ENCODE assay signal across 8 cellular contexts in the genomic region with DNA sequence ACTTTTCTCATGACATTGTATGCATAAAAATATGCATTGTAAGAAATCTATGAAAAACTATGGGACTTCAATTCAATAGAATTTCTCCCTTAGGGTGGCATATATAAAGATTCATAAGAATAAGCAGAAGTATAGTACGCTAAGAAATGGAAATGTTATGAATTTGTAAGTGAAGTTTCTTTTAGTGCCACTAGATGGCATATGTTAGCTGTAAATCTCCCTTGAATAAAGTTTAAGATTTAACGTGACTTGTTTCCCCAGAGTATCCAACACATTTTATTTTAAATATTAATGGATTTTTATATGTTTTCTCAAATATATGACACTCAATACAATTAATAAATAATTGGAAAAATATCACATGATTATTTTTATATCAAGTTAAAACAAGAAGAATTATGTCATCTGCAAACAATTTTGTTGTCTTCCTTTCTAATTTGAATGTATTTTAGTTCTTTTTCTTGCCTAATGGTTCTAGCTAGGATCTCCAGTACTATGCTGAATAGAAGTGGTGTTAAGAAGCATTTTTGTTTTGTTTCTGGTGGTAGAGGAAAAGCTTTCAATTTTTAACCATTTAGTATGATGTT.
DNase-seq lines count a peak whose midpoint lies in the region; ATAC-seq, FAIRE-seq and TF ChIP-seq lines count a peak whose summit lies in the region.

No MANE protein-coding gene starts in this region.

- no peaks in the 10 kb centered on the region for H3K4me1 Mint-ChIP-seq in activated CD4-positive, alpha-beta T cell treated with anti-CD3 and anti-CD28 coated beads, Interleukin-2, amount 10 ng/mL, durations not matched to agents 7 days and 5 days

- peak; percentile 41 for TF ChIP-seq CTCF in retinal pigment epithelial cell (conservative IDR thresholded peaks at IDR 0.05; ENCODE audit: low read depth, low read length)

- CTCF ChIA-PET in activated CD4-positive, alpha-beta T cell treated with anti-CD3 and anti-CD28 coated beads, Interleukin-2, amount 10 ng/mL, durations not matched to agents 7 days and 5 days (lab: Charles Lee) = no interaction called here

- DNase-seq in GM03348 (ENCODE audit: low spot score) = peak; percentile 57
- peak; percentile 39 for DNase-seq in NOMO-1 treated with dmso at 0.1 percent for 144 hours (lab: John Stamatoyannopoulos, UW; ENCODE audit: unreplicated experiment)
- DNase-seq in retinal pigment epithelial cell (ENCODE audit: low read depth) = no peak
- no peak for DNase-seq in caudate nucleus (lab: John Stamatoyannopoulos, UW)
- no peak for DNase-seq in activated CD4-positive, alpha-beta T cell treated with anti-CD3 and anti-CD28 coated beads, Interleukin-2, amount 10 ng/mL, durations not matched to agents 7 days and 5 days
- DNase-seq in nucleus accumbens (lab: John Stamatoyannopoulos, UW) = no peak

- H3K36me3 Mint-ChIP-seq in activated CD4-positive, alpha-beta T cell treated with anti-CD3 and anti-CD28 coated beads, Interleukin-2, amount 10 ng/mL, durations not matched to agents 7 days and 5 days (ENCODE audit: low read depth) = no peaks in the 10 kb centered on the region

- POLR2A ChIA-PET in activated CD4-positive, alpha-beta T cell treated with anti-CD3 and anti-CD28 coated beads, Interleukin-2, amount 10 ng/mL, durations not matched to agents 7 days and 5 days (lab: Charles Lee) = no interaction called here

- no peaks in the 10 kb centered on the region for H3K9me3 Mint-ChIP-seq in activated CD4-positive, alpha-beta T cell treated with anti-CD3 and anti-CD28 coated beads, Interleukin-2, amount 10 ng/mL, durations not matched to agents 7 days and 5 days

- H3K27me3 Mint-ChIP-seq in activated CD4-positive, alpha-beta T cell treated with anti-CD3 and anti-CD28 coated beads, Interleukin-2, amount 10 ng/mL, durations not matched to agents 7 days and 5 days = no peaks in the 10 kb centered on the region

- H3K4me3 ChIP-seq in retinal pigment epithelial cell (ENCODE audit: low read length) = no peak overlapping the region

- no peak overlapping the region for H3K27ac Mint-ChIP-seq in activated CD4-positive, alpha-beta T cell treated with anti-CD3 and anti-CD28 coated beads, Interleukin-2, amount 10 ng/mL, durations not matched to agents 7 days and 5 days

- FAIRE-seq in endometrium (lab: Jason Lieb, UNC) = peak; percentile 95

- ATAC-seq in HG02588 (IDR thresholded peaks at IDR 0.05; ENCODE audit: unreplicated experiment) = peak; percentile 66

- no peak overlapping the region for H3K27ac ChIP-seq in caudate nucleus (ENCODE audit: low read depth, low read length)

- no peak overlapping the region for H3K4me3 Mint-ChIP-seq in activated CD4-positive, alpha-beta T cell treated with anti-CD3 and anti-CD28 coated beads, Interleukin-2, amount 10 ng/mL, durations not matched to agents 7 days and 5 days

Comparison
In these comparisons a context has a peak if more than half of its experiments do, and no peak if none do; other contexts are left out.
1. DNase-seq: peak in GM03348 (single experiment) and NOMO-1 treated with dmso at 0.1 percent for 144 hours (single experiment); none in retinal pigment epithelial cell (single experiment), caudate nucleus (0 of 61), activated CD4-positive, alpha-beta T cell treated with anti-CD3 and anti-CD28 coated beads, Interleukin-2, amount 10 ng/mL, durations not matched to agents 7 days and 5 days (single experiment) and nucleus accumbens (0 of 56).